ENCODE assay signal across 1 cellular context in genomic region chr1:201141418-201141817, GRCh38.
TF ChIP-seq lines count a peak whose summit lies in the region.

No MANE protein-coding gene starts in this region.

TF ChIP-seq in K562, 482 proteins besides CTCF, POLR2A, EP300 and RAD21:
- TF ChIP-seq CAMTA2 (CRISPR knock-in tag; conservative IDR thresholded peaks at IDR 0.05) (no peak), CREB5 (CRISPR knock-in tag; IDR thresholded peaks at IDR 0.05) (no peak), RBFOX2 (IDR thresholded peaks at IDR 0.05; ENCODE audit: low read depth, low read length) (0 out of 2 replicates have a peak, but pooled peaks have one; percentile 12), EP400 (IDR thresholded peaks at IDR 0.05) (no peak)
